ENCODE assay signal across 7 cellular contexts in genomic region chr3:36891651-36892268, GRCh38.
A peak's percentile ranks its signal among the peaks of the same experiment; 100 is the strongest.
DNase-seq lines count a peak whose midpoint lies in the region; ATAC-seq and TF ChIP-seq lines count a peak whose summit lies in the region.

No MANE protein-coding gene starts in this region.

- peaks cover 56% of the 10 kb centered on the region for H3K4me1 ChIP-seq in OCI-LY3 (ENCODE audit: low read length)

- no peaks in the 10 kb centered on the region for H3K9me3 Mint-ChIP-seq in nephron progenitor cell

- H3K9ac ChIP-seq in OCI-LY3 (ENCODE audit: low read length): peak overlapping the region; percentile 21; the same call in 1 of the 2 replicates

- H3K36me3 ChIP-seq in OCI-LY3 (replicated peaks; ENCODE audit: low read depth, low read length): peaks cover 54% of the 10 kb centered on the region

- H3K36me3 Mint-ChIP-seq in nephron progenitor cell (ENCODE audit: low read depth): peaks cover 56% of the 10 kb centered on the region

- H3K27ac Mint-ChIP-seq in nephron progenitor cell: peak overlapping the region; percentile 77

- peak overlapping the region; percentile 60 for H3K4me2 ChIP-seq in OCI-LY3 (ENCODE audit: low read length)

- TF ChIP-seq CTCF in OCI-LY3 (IDR thresholded peaks at IDR 0.05; ENCODE audit: low read depth, low read length): no peak
- TF ChIP-seq CTCF in nephron progenitor cell (IDR thresholded peaks at IDR 0.05): no peak

- H3K4me3 ChIP-seq in OCI-LY3 (ENCODE audit: low read length): peak overlapping the region; percentile 25

- DNase-seq in nephron progenitor cell (no peak), NCI-H2029 (lab: John Stamatoyannopoulos, UW) (no peak)
- DNase-seq in stimulated activated CD4-positive, alpha-beta T cell treated with anti-CD3 and anti-CD28 coated beads, Interleukin-1b, Interleukin-23, amount 100 ng/mL, for 48 hours: no peak
- DNase-seq in activated CD4-positive, alpha-beta T cell treated with anti-CD3 and anti-CD28 coated beads for 48 hours: no peak

- H3K79me2 ChIP-seq in OCI-LY3 (ENCODE audit: low read length): no peaks in the 10 kb centered on the region

- peaks cover 12% of the 10 kb centered on the region for H3K4me1 Mint-ChIP-seq in nephron progenitor cell

- no peaks in the 10 kb centered on the region for H3K9me3 ChIP-seq in OCI-LY3 (ENCODE audit: insufficient read depth, low read length)

- H3K27ac ChIP-seq in OCI-LY3 (ENCODE audit: low read length): peak overlapping the region; percentile 80

- ATAC-seq in GM19023 (IDR thresholded peaks at IDR 0.05; ENCODE audit: unreplicated experiment) (peak; percentile 76), HG02623 (IDR thresholded peaks at IDR 0.05; ENCODE audit: unreplicated experiment) (peak; percentile 75)

- no peaks in the 10 kb centered on the region for H3K27me3 ChIP-seq in OCI-LY3 (ENCODE audit: low read depth, low read length)

- no peak overlapping the region for H3K4me3 Mint-ChIP-seq in nephron progenitor cell

- no peaks in the 10 kb centered on the region for H4K20me1 ChIP-seq in OCI-LY3 (ENCODE audit: insufficient read depth, low read length)

- peaks cover 4% of the 10 kb centered on the region for H3K27me3 Mint-ChIP-seq in nephron progenitor cell (ENCODE audit: low read depth, poor library complexity)

- no peak overlapping the region for H2AFZ ChIP-seq in OCI-LY3 (ENCODE audit: low read depth, low read length)
